ENCODE assay signal across 6 cellular contexts in the genomic region with DNA sequence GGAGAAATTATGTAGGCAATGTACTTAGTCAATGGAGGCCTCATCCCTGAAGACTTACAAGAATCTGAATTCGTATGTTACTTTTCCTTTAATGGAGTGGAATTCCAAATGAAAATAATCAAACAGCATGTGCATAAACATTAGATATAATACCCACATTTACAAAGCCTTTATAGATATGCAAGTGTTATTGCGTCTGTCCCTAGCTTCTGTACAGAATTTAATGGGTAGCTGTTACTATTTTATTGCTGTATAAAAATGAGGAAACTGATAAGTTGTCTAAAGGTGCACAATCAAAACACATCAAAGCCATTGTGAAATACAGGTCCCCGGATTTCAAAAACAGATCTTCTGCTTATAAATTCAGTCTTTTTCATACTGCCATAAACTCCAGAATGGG. TPM values are rescaled to one million over a fixed set of nuclear protein-coding genes. Genes with fewer than 3 reads are reported as not detected.
"Had no signal": no experiment of that assay in that cellular context is flagged by ENCODE, and none has a peak within 500 bp of the region (broad histone marks: within the 10 kb centered on the region; RNA-seq: fewer than 3 reads in every experiment).

No MANE protein-coding gene starts in this region.

RNA-seq across cellular contexts. Expression of gene RNU1-4, which starts 12.5 kb away (rescaled TPM):
- total RNA-seq: fibroblast of villous mesenchyme had no signal
- polyA plus RNA-seq: esophagus, fibroblast of lung, foreskin keratinocyte, heart left ventricle, heart right ventricle had no signal
